ENCODE assay signal across 8 cellular contexts in genomic region chr16:66881014-66881417, GRCh38. TPM values are rescaled to one million over a fixed set of nuclear protein-coding genes. Genes with fewer than 3 reads are reported as not detected.
DNase-seq lines count a peak whose midpoint lies in the region; ATAC-seq and TF ChIP-seq lines count a peak whose summit lies in the region.

No MANE protein-coding gene starts in this region.

- H3K36me3 Mint-ChIP-seq in glutamatergic neuron (ENCODE audit: unreplicated experiment): no peaks in the 10 kb centered on the region

- peak overlapping the region; percentile 63 for H3K4me3 Mint-ChIP-seq in glutamatergic neuron (ENCODE audit: unreplicated experiment)

- no peaks in the 10 kb centered on the region; the same call in 1 of the 2 replicates for H3K9me3 ChIP-seq in AG04450 (ENCODE audit: control insufficient read depth, insufficient read depth, low read length)
- no peaks in the 10 kb centered on the region for H3K9me3 ChIP-seq in HCT116 (ENCODE audit: control insufficient read depth in 1 of 2, insufficient read depth in 1 of 2, low read depth in 1 of 2, low read length in 2 of 2)

- in situ Hi-C loops in GM13976 (cut with MboI; ENCODE audit: low sequenced_read_pairs, unreplicated experiment): no loop called here

- no peak for TF ChIP-seq RAD21 in HCT116 (IDR thresholded peaks at IDR 0.05; ENCODE audit: low read depth)

- H3K9ac ChIP-seq in HCT116 (ENCODE audit: low read length) (peak overlapping the region; percentile 81), rectal smooth muscle tissue (ENCODE audit: low read length) (peak overlapping the region; percentile 60)

- DNase-seq in AG04450 (ENCODE audit: low read depth, low spot score) (no peak), HCT116 (ENCODE audit: low read depth, low spot score) (no peak), UCSD-AML1 (lab: John Stamatoyannopoulos, UW; ENCODE audit: unreplicated experiment) (peak; percentile 52), glutamatergic neuron (no peak), globus pallidus (ENCODE audit: low spot score) (no peak), GM13976 (ENCODE audit: low spot score) (no peak)

- H3K27ac ChIP-seq in AG04450 (ENCODE audit: low read depth, low read length) (no peak overlapping the region), HCT116 (ENCODE audit: low read depth, low read length) (peak overlapping the region; percentile 82), rectal smooth muscle tissue (ENCODE audit: low read depth, low read length) (no peak overlapping the region)

- ATAC-seq in HCT116: peak; percentile 24
- ATAC-seq in GM18498 (IDR thresholded peaks at IDR 0.05; ENCODE audit: unreplicated experiment): no peak

- RAD21 ChIA-PET in HCT116 (lab: Charles Lee; ENCODE audit: low non-redundant PET in 1 of 2, low total read pairs in 2 of 2, uncharacterized antibody in 2 of 2, unreplicated experiment in 2 of 2): interaction anchor here (0.6 kb wide), 3 partner anchors 9 to 83 kb away, joined by 4 to 6 read pairs (median 5); no protein-coding TSS in a partner anchor

- peak overlapping the region; percentile 98 for H3K4me2 ChIP-seq in HCT116 (ENCODE audit: low read length)

- H4K20me1 ChIP-seq in HCT116 (ENCODE audit: insufficient read depth): no peaks in the 10 kb centered on the region

- H3K9me3 Mint-ChIP-seq in glutamatergic neuron (ENCODE audit: unreplicated experiment): peaks cover 6% of the 10 kb centered on the region

- no peaks in the 10 kb centered on the region for H3K27me3 ChIP-seq in AG04450 (ENCODE audit: control insufficient read depth, insufficient read depth, low read length)
- H3K27me3 ChIP-seq in HCT116 (ENCODE audit: insufficient read depth, low read length): no peaks in the 10 kb centered on the region
- no peaks in the 10 kb centered on the region for H3K27me3 ChIP-seq in rectal smooth muscle tissue (ENCODE audit: control insufficient read depth, insufficient read depth, low read length)

- CTCF ChIA-PET in AG04450 (lab: Charles Lee): interaction anchor here (0.7 to 3.2 kb wide), 5 partner anchors 8 to 50 kb away, joined by 3 to 21 read pairs (median 6); partner anchors contain the start of gene NAE1
- CTCF ChIA-PET in HCT116 (lab: Charles Lee): interaction anchor here (0.9 to 2.1 kb wide), 9 partner anchors 11 to 274 kb away, joined by 3 to 20 read pairs (median 6); partner anchors contain the start of genes CES3 and NAE1

- H3K4me3 ChIP-seq in AG04450 (ENCODE audit: low read depth, low read length) (peak overlapping the region; percentile 84), HCT116 (replicated peaks in 1 of 2; ENCODE audit: low read depth in 1 of 2, low read length in 2 of 2) (peak overlapping the region; percentile 87 to 95), rectal smooth muscle tissue (ENCODE audit: low read length) (peak overlapping the region; percentile 93)

- no TSS peak for BruUV-seq in HCT116 (replicated peaks; lab: Mats Ljungman, UMichigan)

- peaks cover 10 to 15% of the 10 kb centered on the region in 2 experiments for H3K4me1 ChIP-seq in HCT116 (ENCODE audit: control insufficient read depth in 1 of 2, insufficient read depth in 2 of 2, low read length in 2 of 2)
- H3K4me1 ChIP-seq in rectal smooth muscle tissue (ENCODE audit: control insufficient read depth, insufficient read depth, low read length): peaks cover 5% of the 10 kb centered on the region

- intact Hi-C loops in HCT116 (cut with micrococcal nuclease): no loop called here

- peaks cover 23% of the 10 kb centered on the region; the same call in 1 of the 2 replicates for H3K79me2 ChIP-seq in HCT116 (ENCODE audit: insufficient read depth, low read length)

- TF ChIP-seq CTCF in AG04450 (IDR thresholded peaks at IDR 0.05; ENCODE audit: low read depth, low read length): no peak
- TF ChIP-seq CTCF in HCT116 (IDR thresholded peaks at IDR 0.05 in 2 of 3, conservative IDR thresholded peaks at IDR 0.05 in 1 of 3; ENCODE audit: borderline replicate concordance in 1 of 3, insufficient read depth in 1 of 3, low read depth in 2 of 3, low read length in 2 of 3): no peak
- TF ChIP-seq CTCF in glutamatergic neuron (IDR thresholded peaks at IDR 0.05; ENCODE audit: partially characterized antibody, unreplicated experiment): no peak
- TF ChIP-seq CTCF in GM13976 (IDR thresholded peaks at IDR 0.05; ENCODE audit: borderline replicate concordance, control extremely low read depth, extremely low read depth, insufficient read depth, missing control alignments): no peak

- TF ChIP-seq POLR2A in HCT116 (IDR thresholded peaks at IDR 0.05; ENCODE audit: borderline replicate concordance, extremely low read depth, insufficient read depth, insufficient read length): no peak

- H3K9me2 ChIP-seq in HCT116 (ENCODE audit: insufficient read depth): no peaks in the 10 kb centered on the region

- POLR2A ChIA-PET in AG04450 (lab: Yijun Ruan, JAX) (interaction anchor here (1.9 kb wide), 1 partner anchor 8 kb away, joined by 7 read pairs; no protein-coding TSS in a partner anchor), HCT116 (lab: Charles Lee) (interaction anchor here (0.8 to 1.2 kb wide), 4 partner anchors 8 to 474 kb away, joined by 3 read pairs; no protein-coding TSS in a partner anchor)

- H3K27me3 Mint-ChIP-seq in glutamatergic neuron (ENCODE audit: unreplicated experiment): peaks cover 7% of the 10 kb centered on the region

- H2AFZ ChIP-seq in HCT116 (ENCODE audit: low read depth, low read length, poor library complexity, severe bottlenecking): no peak overlapping the region

- peaks cover 8% of the 10 kb centered on the region for H3K4me1 Mint-ChIP-seq in glutamatergic neuron (ENCODE audit: low read depth, unreplicated experiment)

- H3K27ac Mint-ChIP-seq in glutamatergic neuron (ENCODE audit: unreplicated experiment): no peak overlapping the region

- peaks cover 12 to 19% of the 10 kb centered on the region in 2 experiments; a peak in 3 of 4 replicates for H3K36me3 ChIP-seq in HCT116 (ENCODE audit: control insufficient read depth in 1 of 2, insufficient read depth in 2 of 2, low read length in 2 of 2)
- H3K36me3 ChIP-seq in rectal smooth muscle tissue (ENCODE audit: control insufficient read depth, insufficient read depth, low read length): peaks cover 16% of the 10 kb centered on the region

TF ChIP-seq in HCT116, 20 proteins besides CTCF, POLR2A, EP300 and RAD21:
- TF ChIP-seq YY1 (IDR thresholded peaks at IDR 0.05; ENCODE audit: extremely low read depth, insufficient replicate concordance, low read depth, low read length): no peak
- TF ChIP-seq ELF1 (IDR thresholded peaks at IDR 0.05; ENCODE audit: borderline replicate concordance, low read depth): no peak
- no peak for TF ChIP-seq MAX (IDR thresholded peaks at IDR 0.05)
- TF ChIP-seq ZFX (IDR thresholded peaks at IDR 0.05): peak; percentile 47

RNA-seq across cellular contexts. Expression of gene PDP2, which starts 0.7 kb away (rescaled TPM):
- polyA plus RNA-seq in AG04450 (2011; rRNA removed): 11.8 and 12.1 TPM in 2 replicates
- polyA minus RNA-seq in AG04450 (2011; rRNA and poly(A)+ RNA removed): 31.8 and 35.4 TPM in 2 replicates
- 19.9 TPM for total RNA-seq in HCT116 (2021; ENCODE audit: unreplicated experiment)
- polyA plus RNA-seq in HCT116 (2012): 7.0 and 7.5 TPM in 2 replicates
- total RNA-seq in glutamatergic neuron (ENCODE audit: unreplicated experiment): 18.3 TPM

RNA-seq across cellular contexts. Expression of gene CA7, which starts 36.8 kb away (rescaled TPM):
- not detected in 2 replicates for polyA plus RNA-seq in AG04450 (2011; rRNA removed)
- polyA minus RNA-seq in AG04450 (2011; rRNA and poly(A)+ RNA removed): not detected in 2 replicates
- total RNA-seq in HCT116 (2021; ENCODE audit: unreplicated experiment) (not detected), glutamatergic neuron (ENCODE audit: unreplicated experiment) (0.64 TPM)
- polyA plus RNA-seq in HCT116 (2012): 0.05 and 0.07 TPM in 2 replicates

RNA-seq across cellular contexts. Expression of gene CDH16, which starts 37.7 kb away (rescaled TPM):
- not detected in 2 replicates for polyA plus RNA-seq in AG04450 (2011; rRNA removed)
- not detected in 2 replicates for polyA minus RNA-seq in AG04450 (2011; rRNA and poly(A)+ RNA removed)
- not detected for total RNA-seq in HCT116 (2021; ENCODE audit: unreplicated experiment)
- not detected in 2 replicates for polyA plus RNA-seq in HCT116 (2012)
- total RNA-seq in glutamatergic neuron (ENCODE audit: unreplicated experiment): not detected

RNA-seq across cellular contexts. Expression of gene RRAD, which starts 44.3 kb away (rescaled TPM):
- polyA plus RNA-seq in AG04450 (2011; rRNA removed): 1.9 and 2.7 TPM in 2 replicates
- polyA minus RNA-seq in AG04450 (2011; rRNA and poly(A)+ RNA removed): 0.65 and 1.1 TPM in 2 replicates
- 2.2 TPM for total RNA-seq in HCT116 (2021; ENCODE audit: unreplicated experiment)
- 2.1 and 2.4 TPM in 2 replicates for polyA plus RNA-seq in HCT116 (2012)
- total RNA-seq in glutamatergic neuron (ENCODE audit: unreplicated experiment): 1.1 TPM

RNA-seq across cellular contexts. Expression of gene NAE1, which starts 50.2 kb away (rescaled TPM):
- 31.3 and 49.8 TPM in 2 replicates for polyA plus RNA-seq in AG04450 (2011; rRNA removed)
- 9.5 and 19.9 TPM in 2 replicates for polyA minus RNA-seq in AG04450 (2011; rRNA and poly(A)+ RNA removed)
- 123 TPM for total RNA-seq in HCT116 (2021; ENCODE audit: unreplicated experiment)
- 39.4 and 46.9 TPM in 2 replicates for polyA plus RNA-seq in HCT116 (2012)
- 125 TPM for total RNA-seq in glutamatergic neuron (ENCODE audit: unreplicated experiment)
